ENCODE assay signal across 33 cellular contexts in the genomic region with DNA sequence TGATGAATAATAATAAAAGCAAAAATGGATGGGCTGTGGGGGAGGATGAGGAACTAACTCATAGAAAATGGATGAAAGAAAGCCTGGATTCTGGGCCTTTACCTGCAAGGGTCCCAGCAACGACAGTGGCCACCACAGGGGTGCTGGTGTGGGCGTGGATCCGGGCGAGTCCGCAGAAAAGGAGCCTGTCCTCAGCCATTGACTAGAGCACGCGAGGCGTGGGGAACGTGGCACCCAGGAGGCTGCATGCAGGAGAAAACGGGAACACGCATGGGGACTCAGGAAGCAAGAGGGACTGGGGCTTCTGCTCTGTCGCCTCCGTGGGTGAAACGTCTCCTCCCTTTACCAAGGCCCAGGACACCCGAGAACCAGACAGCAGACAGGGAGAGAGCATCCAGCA. TPM values are rescaled to one million over a fixed set of nuclear protein-coding genes. Genes with fewer than 3 reads are reported as not detected.
"Had no signal": no experiment of that assay in that cellular context is flagged by ENCODE, and none has a peak within 500 bp of the region (broad histone marks: within the 10 kb centered on the region; RNA-seq: fewer than 3 reads in every experiment).

No MANE protein-coding gene starts in this region.

- H3K4me3 Mint-ChIP-seq: activated CD8-positive, alpha-beta T cell treated with anti-CD3 and anti-CD28 coated beads for 36 hours; activated naive CD8-positive, alpha-beta T cell; activated T-cell treated with anti-CD3 and anti-CD28 coated beads, Interleukin-2, amount 50 U/mL, for 4 hours; activated T-helper 17 cell treated with anti-CD3 and anti-CD28 coated beads, Interleukin-2, amount 50 U/mL, for 72 hours; central memory CD8-positive, alpha-beta T cell; dendritic cell treated with granulocyte-macrophage colony-stimulating factor and Interleukin-4, amounts not matched to agents 40 ng/mL and 50 ng/mL, for 4 days; T-helper 17 cell; T-helper 2 cell treated with Interferon-gamma antibody and Interleukin-4, amounts not matched to agents 5 μg/mL and 100 μg/mL, for 36 hours had no signal

- H3K9me3 Mint-ChIP-seq: activated T-helper 17 cell treated with anti-CD3 and anti-CD28 coated beads, Interleukin-2, amount 50 U/mL, for 72 hours; dendritic cell treated with granulocyte-macrophage colony-stimulating factor and Interleukin-4, amounts not matched to agents 40 ng/mL and 50 ng/mL, for 4 days had no signal

- H3K27me3 Mint-ChIP-seq: activated CD8-positive, alpha-beta T cell treated with anti-CD3 and anti-CD28 coated beads for 36 hours; activated naive CD8-positive, alpha-beta T cell; activated T-helper 17 cell treated with anti-CD3 and anti-CD28 coated beads, Interleukin-2, amount 50 U/mL, for 72 hours; dendritic cell treated with granulocyte-macrophage colony-stimulating factor and Interleukin-4, amounts not matched to agents 40 ng/mL and 50 ng/mL, for 4 days; T-helper 17 cell had no signal

- H3K36me3 ChIP-seq: brain microvascular endothelial cell, esophagus muscularis mucosa, gastrocnemius medialis, heart left ventricle had no signal

- H3K4me1 Mint-ChIP-seq: activated T-helper 17 cell treated with anti-CD3 and anti-CD28 coated beads, Interleukin-2, amount 50 U/mL, for 72 hours; central memory CD8-positive, alpha-beta T cell; T-helper 17 cell had no signal

- ATAC-seq: activated CD8-positive, alpha-beta T cell treated with anti-CD3 and anti-CD28 coated beads for 36 hours; activated T-cell treated with anti-CD3 and anti-CD28 coated beads, Interleukin-2, amount 50 U/mL, for 4 hours; activated T-helper 17 cell treated with anti-CD3 and anti-CD28 coated beads, Interleukin-2, amount 50 U/mL, for 72 hours; foreskin keratinocyte; gastrocnemius medialis; heart left ventricle; T-helper 17 cell had no signal

- H3K4me1 ChIP-seq: esophagus muscularis mucosa, foreskin keratinocyte, gastrocnemius medialis, heart left ventricle had no signal

- H3K27ac Mint-ChIP-seq: activated CD8-positive, alpha-beta T cell treated with anti-CD3 and anti-CD28 coated beads for 36 hours; activated naive CD8-positive, alpha-beta T cell; activated T-helper 17 cell treated with anti-CD3 and anti-CD28 coated beads, Interleukin-2, amount 50 U/mL, for 72 hours; dendritic cell treated with granulocyte-macrophage colony-stimulating factor and Interleukin-4, amounts not matched to agents 40 ng/mL and 50 ng/mL, for 4 days; T-helper 17 cell; T-helper 2 cell treated with Interferon-gamma antibody and Interleukin-4, amounts not matched to agents 5 μg/mL and 100 μg/mL, for 36 hours had no signal

- DNase-seq: activated CD4-positive, alpha-beta T cell treated with anti-CD3 and anti-CD28 coated beads for 1 hour; activated CD4-positive, alpha-beta T cell treated with anti-CD3 and anti-CD28 coated beads for 48 hours; activated CD4-positive, alpha-beta T cell treated with anti-CD3 and anti-CD28 coated beads, Interleukin-2, amount 50 U/mL, for 1 hour; activated CD4-positive, alpha-beta T cell treated with anti-CD3 and anti-CD28 coated beads, Interleukin-2, amount 50 U/mL, for 48 hours; activated CD8-positive, alpha-beta memory T cell treated with anti-CD3 and anti-CD28 coated beads for 24 hours; activated CD8-positive, alpha-beta T cell treated with anti-CD3 and anti-CD28 coated beads for 36 hours; activated effector memory CD4-positive, alpha-beta T cell treated with Interleukin-2 at 50 U/mL for 16 hours; activated gamma-delta T cell treated with Interleukin-2 at 50 U/mL for 16 hours; activated naive CD4-positive, alpha-beta T cell treated with anti-CD3 and anti-CD28 coated beads, Interleukin-2, amount 50 U/mL, for 16 hours; activated naive CD4-positive, alpha-beta T cell treated with Interleukin-2 at 50 U/mL for 16 hours; activated T-cell treated with anti-CD3 and anti-CD28 coated beads, Interleukin-2, amount 50 U/mL, for 4 hours; amniotic stem cell; anterior cingulate cortex; brain microvascular endothelial cell; dorsolateral prefrontal cortex; effector memory CD4-positive, alpha-beta T cell; erythroblast; foreskin keratinocyte; gastrocnemius medialis; glutamatergic neuron; heart left ventricle; T-helper 17 cell; T1000 had no signal

- H3K27me3 ChIP-seq: brain microvascular endothelial cell, foreskin keratinocyte, gastrocnemius medialis, heart left ventricle had no signal

- H3K9me3 ChIP-seq: esophagus muscularis mucosa, gastrocnemius medialis, heart left ventricle had no signal

- H3K27ac ChIP-seq: brain microvascular endothelial cell, coronary artery, dorsolateral prefrontal cortex, esophagus muscularis mucosa, foreskin keratinocyte, gastrocnemius medialis, heart left ventricle had no signal

- H3K4me3 ChIP-seq: coronary artery, dorsolateral prefrontal cortex, esophagus muscularis mucosa, gastrocnemius medialis, heart left ventricle had no signal

RNA-seq across cellular contexts. Expression of gene DPRX, which starts 25.8 kb away (rescaled TPM):
- total RNA-seq: activated CD8-positive, alpha-beta T cell treated with anti-CD3 and anti-CD28 coated beads for 36 hours; activated T-cell treated with anti-CD3 and anti-CD28 coated beads, Interleukin-2, amount 50 U/mL, for 4 hours; activated T-helper 17 cell treated with anti-CD3 and anti-CD28 coated beads, Interleukin-2, amount 50 U/mL, for 72 hours; astrocyte; bronchial epithelial cell; cerebellum; esophagus muscularis mucosa; foreskin keratinocyte; heart left ventricle; T-helper 17 cell had no signal
- polyA plus RNA-seq: foreskin keratinocyte had no signal
